Comparison of ENCODE assay signal across 7 cellular contexts in genomic region chr21:36965720-36966065, GRCh38. TPM values are rescaled to one million over a fixed set of nuclear protein-coding genes. Genes with fewer than 3 reads are reported as not detected.
A peak's percentile ranks its signal among the peaks of the same experiment; 100 is the strongest.
DNase-seq lines count a peak whose midpoint lies in the region; ATAC-seq and TF ChIP-seq lines count a peak whose summit lies in the region.

No MANE protein-coding gene starts in this region.

- no peaks in the 10 kb centered on the region for H3K9me3 Mint-ChIP-seq in activated T-helper 2 cell treated with anti-CD3 and anti-CD28 coated beads, Interferon-gamma antibody, Interleukin-2, Interleukin-4, amounts not matched to agents 10 μg/mL and 5 μg/mL and 100 μg/mL, durations not matched to agents 14 hours and 24 hours and 36 hours

- peaks cover 11% of the 10 kb centered on the region for H3K36me3 Mint-ChIP-seq in activated T-helper 2 cell treated with anti-CD3 and anti-CD28 coated beads, Interferon-gamma antibody, Interleukin-2, Interleukin-4, amounts not matched to agents 10 μg/mL and 5 μg/mL and 100 μg/mL, durations not matched to agents 14 hours and 24 hours and 36 hours (ENCODE audit: low read depth)

- H3K4me1 ChIP-seq in HUES48 (ENCODE audit: control insufficient read depth, insufficient read depth, low read length), result 0 out of 2 replicates have a peak, but pooled peaks cover 3% of the 10 kb centered on the region
- H3K4me1 ChIP-seq in iPS-18a (ENCODE audit: control insufficient read depth, low read depth, low read length), result peaks cover 4% of the 10 kb centered on the region
- H3K4me1 ChIP-seq in stomach, result peaks cover 5 to 28% (median 19%) of the 10 kb centered on the region in 4 donors

- H3K9ac ChIP-seq in HUES48 (ENCODE audit: low read depth, low read length) (peak overlapping the region; percentile 75), iPS-18a (ENCODE audit: low read length) (peak overlapping the region; percentile 30)

- no peak for ATAC-seq in HG02759 (IDR thresholded peaks at IDR 0.05; ENCODE audit: unreplicated experiment)

- H3K27ac Mint-ChIP-seq in activated T-helper 2 cell treated with anti-CD3 and anti-CD28 coated beads, Interferon-gamma antibody, Interleukin-2, Interleukin-4, amounts not matched to agents 10 μg/mL and 5 μg/mL and 100 μg/mL, durations not matched to agents 14 hours and 24 hours and 36 hours, result peak overlapping the region; percentile 58

- no peak for DNase-seq in activated T-helper 2 cell treated with anti-CD3 and anti-CD28 coated beads, Interferon-gamma antibody, Interleukin-2, Interleukin-4, amounts not matched to agents 10 μg/mL and 5 μg/mL and 100 μg/mL, durations not matched to agents 14 hours and 24 hours and 36 hours (ENCODE audit: low spot score)
- no peak for DNase-seq in stomach
- DNase-seq in LoVo (ENCODE audit: low spot score), result no peak
- no peak for DNase-seq in NCI-H1436 treated with DMSO at 0.1 percent for 48 hours (lab: John Stamatoyannopoulos, UW)

- H3K4me3 ChIP-seq in HUES48 (ENCODE audit: low read depth, low read length) (peak overlapping the region; percentile 80), iPS-18a (ENCODE audit: low read length) (peak overlapping the region; percentile 73), stomach (peak overlapping the region; percentile 62 to 78 (median 73))

- TF ChIP-seq POLR2A in stomach (IDR thresholded peaks at IDR 0.05), result no peak

- peak overlapping the region; percentile 84 for H3K4me3 Mint-ChIP-seq in activated T-helper 2 cell treated with anti-CD3 and anti-CD28 coated beads, Interferon-gamma antibody, Interleukin-2, Interleukin-4, amounts not matched to agents 10 μg/mL and 5 μg/mL and 100 μg/mL, durations not matched to agents 14 hours and 24 hours and 36 hours (ENCODE audit: low read depth)

- intact Hi-C loops in activated T-helper 2 cell treated with anti-CD3 and anti-CD28 coated beads, Interferon-gamma antibody, Interleukin-2, Interleukin-4, amounts not matched to agents 10 μg/mL and 5 μg/mL and 100 μg/mL, durations not matched to agents 14 hours and 24 hours and 36 hours (cut with micrococcal nuclease), result loop anchor here (1.0 to 10.0 kb wide), 4 partner anchors 42 to 599 kb away; partner anchors contain the start of gene RIPPLY3
- intact Hi-C loops in stomach (cut with DNase I; ENCODE audit: low total_unique reads), result no loop called here

- H3K27me3 Mint-ChIP-seq in activated T-helper 2 cell treated with anti-CD3 and anti-CD28 coated beads, Interferon-gamma antibody, Interleukin-2, Interleukin-4, amounts not matched to agents 10 μg/mL and 5 μg/mL and 100 μg/mL, durations not matched to agents 14 hours and 24 hours and 36 hours (ENCODE audit: low read depth), result no peaks in the 10 kb centered on the region

- no peaks in the 10 kb centered on the region; the same call in 1 of the 2 replicates for H3K27me3 ChIP-seq in HUES48 (ENCODE audit: control insufficient read depth, insufficient read depth, low read length)
- no peaks in the 10 kb centered on the region for H3K27me3 ChIP-seq in iPS-18a (ENCODE audit: control insufficient read depth, insufficient read depth, low read length)
- H3K27me3 ChIP-seq in stomach, result no peaks in the 10 kb centered on the region

- H3K9me3 ChIP-seq in HUES48 (ENCODE audit: control insufficient read depth, insufficient read depth, low read length) (no peaks in the 10 kb centered on the region), iPS-18a (ENCODE audit: control insufficient read depth, low read depth, low read length) (no peaks in the 10 kb centered on the region), stomach (no peaks in the 10 kb centered on the region)

- H3K27ac ChIP-seq in HUES48 (ENCODE audit: low read depth, low read length), result peak overlapping the region; percentile 59
- H3K27ac ChIP-seq in iPS-18a (ENCODE audit: low read length), result no peak overlapping the region
- peak overlapping the region; percentile 90 to 97 (median 92) for H3K27ac ChIP-seq in stomach

- H3K36me3 ChIP-seq in HUES48 (ENCODE audit: control insufficient read depth, insufficient read depth, low read length) (0 out of 2 replicates have a peak, but pooled peaks cover 6% of the 10 kb centered on the region), iPS-18a (ENCODE audit: control insufficient read depth, low read depth, low read length) (no peaks in the 10 kb centered on the region), stomach (peaks cover 0 to 20% (median 13%) of the 10 kb centered on the region in 4 donors)

- H3K4me1 Mint-ChIP-seq in activated T-helper 2 cell treated with anti-CD3 and anti-CD28 coated beads, Interferon-gamma antibody, Interleukin-2, Interleukin-4, amounts not matched to agents 10 μg/mL and 5 μg/mL and 100 μg/mL, durations not matched to agents 14 hours and 24 hours and 36 hours (ENCODE audit: low read depth), result peaks cover 20% of the 10 kb centered on the region

- no peak for TF ChIP-seq EP300 in stomach (IDR thresholded peaks at IDR 0.05)

- TF ChIP-seq CTCF in stomach (IDR thresholded peaks at IDR 0.05), result no peak

- 15 to 46% (median 36%) methylated on average over 10 of the region's 10 CpGs for WGBS in stomach, 5 donors

RNA-seq across cellular contexts. Expression of gene HLCS, which starts 0.8 kb away (rescaled TPM):
- total RNA-seq in activated T-helper 2 cell treated with anti-CD3 and anti-CD28 coated beads, Interferon-gamma antibody, Interleukin-2, Interleukin-4, amounts not matched to agents 10 μg/mL and 5 μg/mL and 100 μg/mL, durations not matched to agents 14 hours and 24 hours and 36 hours, result 17.2 and 18.7 TPM in 2 replicates
- 10 to 100 TPM; 12.5 to 35.1 (median 18.1) TPM for total RNA-seq in stomach
- polyA plus RNA-seq in stomach, result 1 to 10 TPM; 2.3 to 4.8 (median 3.5) TPM

RNA-seq across cellular contexts. Expression of gene RIPPLY3, which starts 40.8 kb away (rescaled TPM):
- total RNA-seq in activated T-helper 2 cell treated with anti-CD3 and anti-CD28 coated beads, Interferon-gamma antibody, Interleukin-2, Interleukin-4, amounts not matched to agents 10 μg/mL and 5 μg/mL and 100 μg/mL, durations not matched to agents 14 hours and 24 hours and 36 hours, result 0.21 TPM in 1 of 2 replicates, not detected in the other
- total RNA-seq in stomach, result under 1 TPM in 2 of 5 donors, not detected in 3; 0.18 to 0.43 TPM
- polyA plus RNA-seq in stomach, result under 1 TPM in 2 of 3 donors, not detected in 1; 0.56 to 0.65 TPM
